7 cellular contexts compared by ENCODE assay signal in the genomic region with DNA sequence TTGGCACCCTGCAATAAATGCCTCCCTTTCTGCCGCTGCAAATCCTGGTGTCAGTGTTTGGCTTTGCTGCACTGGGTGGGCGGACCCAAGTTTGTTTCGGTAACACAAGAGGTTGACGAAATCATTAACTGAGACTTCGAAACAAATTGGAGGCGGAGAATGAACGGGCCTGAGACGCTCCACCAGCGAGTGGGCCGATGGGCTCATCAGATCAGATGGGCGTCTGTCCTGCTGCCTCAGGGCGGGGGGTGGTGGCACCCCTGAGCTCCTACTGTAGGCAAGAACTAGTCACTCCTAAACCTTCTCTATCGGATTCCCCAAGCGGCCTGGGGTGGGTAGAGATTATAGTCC. TPM values are rescaled to one million over a fixed set of nuclear protein-coding genes. Genes with fewer than 3 reads are reported as not detected.
DNase-seq lines count a peak whose midpoint lies in the region; FAIRE-seq and TF ChIP-seq lines count a peak whose summit lies in the region.

No MANE protein-coding gene starts in this region.

- peaks cover 9% of the 10 kb centered on the region for H3K4me1 ChIP-seq in OCI-LY7 (ENCODE audit: insufficient read depth, low read length, poor library complexity, severe bottlenecking)
- H3K4me1 ChIP-seq in endothelial cell of umbilical vein (ENCODE audit: control insufficient read depth, extremely low read depth, insufficient read depth, low read length) = peaks cover 11% of the 10 kb centered on the region
- peaks cover 19% of the 10 kb centered on the region for H3K4me1 ChIP-seq in vagina

- intact Hi-C loops in OCI-LY7 (cut with micrococcal nuclease; ENCODE audit: unreplicated experiment) = loop anchor here (1.0 kb wide), 2 partner anchors 19 to 25 kb away; no protein-coding TSS in a partner anchor
- intact Hi-C loops in endothelial cell of umbilical vein (cut with micrococcal nuclease) = loop anchor here (1.0 kb wide), 3 partner anchors 16 to 25 kb away; no protein-coding TSS in a partner anchor
- intact Hi-C loops in vagina (cut with DNase I) = no loop called here

- H3K27me3 ChIP-seq in endothelial cell of umbilical vein (ENCODE audit: control insufficient read depth in 2 of 2, insufficient read depth in 2 of 2, low read length in 2 of 2) = no peaks in the 10 kb centered on the region
- H3K27me3 ChIP-seq in vagina = no peaks in the 10 kb centered on the region

- FAIRE-seq in endothelial cell of umbilical vein (lab: Jason Lieb, UNC) = no peak

- POLR2A ChIA-PET in OCI-LY7 (lab: Charles Lee) = no interaction called here
- POLR2A ChIA-PET in endothelial cell of umbilical vein (lab: Charles Lee) = no interaction called here

- no peaks in the 10 kb centered on the region for H3K9me1 ChIP-seq in endothelial cell of umbilical vein (replicated peaks; ENCODE audit: control insufficient read depth, extremely low read depth, insufficient read depth, low read length)

- no peak overlapping the region for H3K9ac ChIP-seq in endothelial cell of umbilical vein (replicated peaks; ENCODE audit: extremely low read depth, insufficient read depth, low read length)

- H4K20me1 ChIP-seq in OCI-LY7 (ENCODE audit: insufficient read depth, low read length) (no peaks in the 10 kb centered on the region), endothelial cell of umbilical vein (replicated peaks; ENCODE audit: control insufficient read depth, extremely low read depth, insufficient read depth, low read length) (no peaks in the 10 kb centered on the region)

- no peaks in the 10 kb centered on the region for H3K36me3 ChIP-seq in OCI-LY7 (ENCODE audit: insufficient read depth, low read length)
- no peaks in the 10 kb centered on the region for H3K36me3 ChIP-seq in endothelial cell of umbilical vein (ENCODE audit: control insufficient read depth in 2 of 2, extremely low read depth in 1 of 2, insufficient read depth in 2 of 2, low read length in 2 of 2)
- H3K36me3 ChIP-seq in vagina = no peaks in the 10 kb centered on the region

- H3K9me3 ChIP-seq in OCI-LY7 (ENCODE audit: low read length) (no peaks in the 10 kb centered on the region), endothelial cell of umbilical vein (replicated peaks; ENCODE audit: control insufficient read depth, insufficient read depth, low read length) (no peaks in the 10 kb centered on the region), vagina (no peaks in the 10 kb centered on the region)

- H2AFZ ChIP-seq in OCI-LY7 (ENCODE audit: low read length) (peak overlapping the region; percentile 97), endothelial cell of umbilical vein (ENCODE audit: low read depth, low read length) (peak overlapping the region; percentile 94)

- H3K4me2 ChIP-seq in OCI-LY7 (ENCODE audit: low read length) (peak overlapping the region; percentile 94), endothelial cell of umbilical vein (ENCODE audit: insufficient read depth, low read length) (peak overlapping the region; percentile 72)

- no peaks in the 10 kb centered on the region for H3K9me2 ChIP-seq in OCI-LY7 (ENCODE audit: insufficient read depth, low read length)

- TF ChIP-seq POLR2A in endothelial cell of umbilical vein (IDR thresholded peaks at IDR 0.05; ENCODE audit: low read depth, low read length) (no peak), vagina (IDR thresholded peaks at IDR 0.05) (peak in 1 of 2 donors; percentile 22)

- no peaks in the 10 kb centered on the region for H3K79me2 ChIP-seq in OCI-LY7 (ENCODE audit: insufficient read depth, low read depth, low read length)
- no peaks in the 10 kb centered on the region for H3K79me2 ChIP-seq in endothelial cell of umbilical vein (ENCODE audit: control insufficient read depth, insufficient read depth, low read length)

- CTCF ChIA-PET in OCI-LY7 (lab: Charles Lee; ENCODE audit: unreplicated experiment) (interaction anchor here (0.6 kb wide), 1 partner anchor 42 kb away, joined by 3 read pairs; no protein-coding TSS in a partner anchor), endothelial cell of umbilical vein (lab: Charles Lee) (interaction anchor here (1.1 to 6.4 kb wide), 5 partner anchors 14 to 36 kb away, joined by 3 to 148 read pairs (median 24); no protein-coding TSS in a partner anchor)

- BruUV-seq in OCI-LY7 (replicated peaks; lab: Mats Ljungman, UMichigan) (no TSS peak), endothelial cell of umbilical vein (replicated peaks; lab: Mats Ljungman, UMichigan) (no TSS peak)

- TF ChIP-seq CTCF in GM20000 (IDR thresholded peaks at IDR 0.05; ENCODE audit: extremely low read depth, missing control alignments) = no peak
- TF ChIP-seq CTCF in OCI-LY7 (conservative IDR thresholded peaks at IDR 0.05; ENCODE audit: low read length) = no peak
- TF ChIP-seq CTCF in endothelial cell of umbilical vein (IDR thresholded peaks at IDR 0.05; ENCODE audit: extremely low read depth in 1 of 2, insufficient read depth in 1 of 2, low read depth in 1 of 2, low read length in 2 of 2) = no peak
- TF ChIP-seq CTCF in vagina (IDR thresholded peaks at IDR 0.05) = no peak

- dilution Hi-C loops in endothelial cell of umbilical vein (cut with MboI; ENCODE audit: extremely low pct_ligation_motif_present, low sequenced_read_pairs) = no loop called here

- peak overlapping the region; percentile 80 for H3K4me3 ChIP-seq in OCI-LY7 (ENCODE audit: low read depth, low read length, poor library complexity, severe bottlenecking)
- H3K4me3 ChIP-seq in endothelial cell of umbilical vein (replicated peaks in 1 of 3; ENCODE audit: insufficient read depth in 1 of 3, low read depth in 1 of 3, low read length in 3 of 3) = peak overlapping the region in 1 of 3 experiments; percentile 54
- H3K4me3 ChIP-seq in vagina = peak overlapping the region; percentile 60 to 77

- no peak overlapping the region for H3K27ac ChIP-seq in OCI-LY7 (ENCODE audit: low read depth, low read length, poor library complexity, severe bottlenecking)
- H3K27ac ChIP-seq in endothelial cell of umbilical vein (ENCODE audit: insufficient read depth, low read depth, low read length) = no peak overlapping the region
- H3K27ac ChIP-seq in vagina = peak overlapping the region; percentile 85

- peak; percentile 44 for DNase-seq in GM20000 (ENCODE audit: low spot score)
- DNase-seq in OCI-LY7 (ENCODE audit: low spot score) = no peak
- no peak for DNase-seq in endothelial cell of umbilical vein (ENCODE audit: low read depth, low spot score)
- DNase-seq in mucosa of gallbladder (ENCODE audit: low spot score) = peak; percentile 39
- no peak for DNase-seq in vagina (ENCODE audit: extremely low spot score in 2 of 2)
- no peak for DNase-seq in midbrain (lab: John Stamatoyannopoulos, UW)
- no peak for DNase-seq in NCI-H1694 treated with DMSO at 0.1 percent for 48 hours (lab: John Stamatoyannopoulos, UW)

TF ChIP-seq in endothelial cell of umbilical vein, 7 proteins besides CTCF, POLR2A, EP300 and RAD21 (continues in another document):
- TF ChIP-seq GATA2 (IDR thresholded peaks at IDR 0.05; ENCODE audit: insufficient read depth, insufficient read length, low read depth, low read length) (no peak), MYC (IDR thresholded peaks at IDR 0.05; ENCODE audit: low read depth, low read length) (no peak), FOS (IDR thresholded peaks at IDR 0.05; ENCODE audit: borderline replicate concordance, insufficient read depth, low read length) (no peak), JUN (IDR thresholded peaks at IDR 0.05; ENCODE audit: borderline replicate concordance, insufficient read depth, insufficient read length, low read depth) (no peak), EZH2 (IDR thresholded peaks at IDR 0.05; ENCODE audit: borderline replicate concordance, low read depth, low read length, severe bottlenecking) (no peak), POLR2AphosphoS5 (IDR thresholded peaks at IDR 0.05; ENCODE audit: insufficient read depth, low read depth, low read length) (no peak)

RNA-seq across cellular contexts. Expression of gene CAPN5, which starts 0.9 kb away (rescaled TPM):
- total RNA-seq in OCI-LY7 (2014; rRNA removed; shearing (Covaris generic)) = 0.98 and 1.4 TPM in 2 replicates
- total RNA-seq in OCI-LY7 (2022) (1.5 TPM in 2 replicates), endothelial cell of umbilical vein (14.3 and 15.0 TPM in 2 replicates), mucosa of gallbladder (197 TPM), vagina (15.0 TPM)
- 16.6 and 17.0 TPM in 2 replicates for polyA plus RNA-seq in endothelial cell of umbilical vein
- polyA plus RNA-seq in endothelial cell of umbilical vein (2011; cell fraction: cytosol; rRNA removed) = 9.6 and 11.1 TPM in 2 replicates
- polyA plus RNA-seq in endothelial cell of umbilical vein (2011; cell fraction: nucleus; rRNA removed) = 36.2 and 38.8 TPM in 2 replicates
- polyA plus RNA-seq in endothelial cell of umbilical vein (2012) = 18.8 and 22.0 TPM in 2 replicates
- polyA minus RNA-seq in endothelial cell of umbilical vein = 10.2 and 11.7 TPM in 2 replicates
- polyA minus RNA-seq in endothelial cell of umbilical vein (2011; cell fraction: cytosol; rRNA and poly(A)+ RNA removed) = not detected
- polyA minus RNA-seq in endothelial cell of umbilical vein (2011; cell fraction: nucleus; rRNA and poly(A)+ RNA removed) = 9.4 and 11.9 TPM in 2 replicates

RNA-seq across cellular contexts. Expression of gene B3GNT6, which starts 31.7 kb away (rescaled TPM):
- not detected in 2 replicates for total RNA-seq in OCI-LY7 (2014; rRNA removed; shearing (Covaris generic))
- total RNA-seq in OCI-LY7 (2022) = not detected in 2 replicates
- total RNA-seq in endothelial cell of umbilical vein = not detected in 2 replicates
- polyA plus RNA-seq in endothelial cell of umbilical vein = not detected in 2 replicates
- polyA plus RNA-seq in endothelial cell of umbilical vein (2011; cell fraction: cytosol; rRNA removed) = not detected in 2 replicates
- polyA plus RNA-seq in endothelial cell of umbilical vein (2011; cell fraction: nucleus; rRNA removed) = not detected in 2 replicates
- polyA plus RNA-seq in endothelial cell of umbilical vein (2012) = not detected in 2 replicates
- polyA minus RNA-seq in endothelial cell of umbilical vein = not detected in 2 replicates
- polyA minus RNA-seq in endothelial cell of umbilical vein (2011; cell fraction: cytosol; rRNA and poly(A)+ RNA removed) = not detected
- polyA minus RNA-seq in endothelial cell of umbilical vein (2011; cell fraction: nucleus; rRNA and poly(A)+ RNA removed) = not detected in 2 replicates
- not detected for total RNA-seq in mucosa of gallbladder
- not detected for total RNA-seq in vagina

RNA-seq across cellular contexts. Expression of gene OMP, which starts 36.8 kb away (rescaled TPM):
- total RNA-seq in OCI-LY7 (2014; rRNA removed; shearing (Covaris generic)) = not detected in 2 replicates
- total RNA-seq in OCI-LY7 (2022) (not detected in 2 replicates), endothelial cell of umbilical vein (0.76 and 0.80 TPM in 2 replicates), mucosa of gallbladder (10.4 TPM), vagina (not detected)
- polyA plus RNA-seq in endothelial cell of umbilical vein = 0.30 TPM in 1 of 2 replicates, not detected in the other
- not detected in 2 replicates for polyA plus RNA-seq in endothelial cell of umbilical vein (2011; cell fraction: cytosol; rRNA removed)
- 0.91 TPM in 1 of 2 replicates, not detected in the other for polyA plus RNA-seq in endothelial cell of umbilical vein (2011; cell fraction: nucleus; rRNA removed)
- polyA plus RNA-seq in endothelial cell of umbilical vein (2012) = not detected in 2 replicates
- 1.6 TPM in 1 of 2 replicates, not detected in the other for polyA minus RNA-seq in endothelial cell of umbilical vein
- not detected for polyA minus RNA-seq in endothelial cell of umbilical vein (2011; cell fraction: cytosol; rRNA and poly(A)+ RNA removed)
- polyA minus RNA-seq in endothelial cell of umbilical vein (2011; cell fraction: nucleus; rRNA and poly(A)+ RNA removed) = 1.3 and 2.8 TPM in 2 replicates

Comparison
In these comparisons a context has a peak if more than half of its experiments do, and no peak if none do; other contexts are left out.
1. DNase-seq: peak in GM20000 (single experiment) and mucosa of gallbladder (single experiment); none in OCI-LY7 (single experiment), endothelial cell of umbilical vein (single experiment), vagina (0 of 2), midbrain (single experiment) and NCI-H1694 treated with DMSO at 0.1 percent for 48 hours (single experiment).
2. RNA of gene CAPN5, which starts 0.9 kb away (total RNA-seq): 197 TPM in mucosa of gallbladder (single experiment); 14.3 to 15.0 TPM in endothelial cell of umbilical vein, 15.0 TPM in vagina (single experiment) and 0.98 to 1.5 TPM in OCI-LY7; every median in the first group is over 10 times any median in the second.